12 cellular contexts compared by ENCODE assay signal in the genomic region with DNA sequence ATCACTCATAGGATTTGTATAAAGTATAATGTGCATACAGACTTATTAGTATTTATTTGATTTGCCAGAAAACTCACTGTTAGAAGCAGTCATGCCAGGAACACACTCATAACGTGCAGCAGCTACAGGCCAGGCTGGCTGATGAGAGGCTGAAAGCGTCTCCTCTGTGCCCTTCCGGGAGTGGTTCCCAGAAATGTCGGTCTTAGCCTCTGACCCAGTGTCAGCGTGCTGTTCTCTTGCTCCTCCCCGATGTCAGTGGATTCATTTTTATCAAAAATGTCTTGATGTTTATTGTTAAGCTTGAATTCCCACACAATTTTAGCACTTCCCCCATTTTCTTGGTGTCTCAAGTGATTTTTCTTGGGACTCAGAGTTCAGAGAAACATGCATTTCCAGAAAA.
"Had no signal": no experiment of that assay in that cellular context is flagged by ENCODE, and none has a peak within 500 bp of the region (broad histone marks: within the 10 kb centered on the region; RNA-seq: fewer than 3 reads in every experiment).

No MANE protein-coding gene starts in this region.

- H3K9me3 Mint-ChIP-seq: type B pancreatic cell had no signal

- H3K4me1 ChIP-seq: colonic mucosa had no signal

- H3K27ac Mint-ChIP-seq: type B pancreatic cell had no signal

- H3K27me3 Mint-ChIP-seq: type B pancreatic cell had no signal

- H3K36me3 ChIP-seq: colonic mucosa, ovary had no signal

- H3K4me3 ChIP-seq: adrenal gland, colonic mucosa, esophagus squamous epithelium, ovary had no signal

- ATAC-seq: activated CD4-positive, CD25-positive, alpha-beta regulatory T cell treated with anti-CD3 and anti-CD28 coated beads, Interleukin-2, amount 50 U/mL, for 24 hours; foreskin keratinocyte had no signal

- H3K27me3 ChIP-seq: adrenal gland, colonic mucosa, esophagus squamous epithelium, foreskin keratinocyte, ovary had no signal

- H3K4me3 Mint-ChIP-seq: type B pancreatic cell had no signal

- DNase-seq: activated effector memory CD4-positive, alpha-beta T cell treated with Interleukin-2 at 50 U/mL for 16 hours; activated naive CD4-positive, alpha-beta T cell treated with anti-CD3 and anti-CD28 coated beads, Interleukin-2, amount 50 U/mL, for 16 hours; activated T-cell treated with anti-CD3 and anti-CD28 coated beads, Interleukin-2, amount 50 U/mL, for 1 hour; adrenal gland; colonic mucosa; esophagus squamous epithelium; foreskin keratinocyte; ovary; stimulated activated naive CD4-positive, alpha-beta T cell; T-helper 9 cell had no signal

- H3K9me3 ChIP-seq: adrenal gland, colonic mucosa, esophagus squamous epithelium, ovary had no signal

- H3K27ac ChIP-seq: colonic mucosa, foreskin keratinocyte, ovary had no signal
